9 cellular contexts compared by ENCODE assay signal in the genomic region with DNA sequence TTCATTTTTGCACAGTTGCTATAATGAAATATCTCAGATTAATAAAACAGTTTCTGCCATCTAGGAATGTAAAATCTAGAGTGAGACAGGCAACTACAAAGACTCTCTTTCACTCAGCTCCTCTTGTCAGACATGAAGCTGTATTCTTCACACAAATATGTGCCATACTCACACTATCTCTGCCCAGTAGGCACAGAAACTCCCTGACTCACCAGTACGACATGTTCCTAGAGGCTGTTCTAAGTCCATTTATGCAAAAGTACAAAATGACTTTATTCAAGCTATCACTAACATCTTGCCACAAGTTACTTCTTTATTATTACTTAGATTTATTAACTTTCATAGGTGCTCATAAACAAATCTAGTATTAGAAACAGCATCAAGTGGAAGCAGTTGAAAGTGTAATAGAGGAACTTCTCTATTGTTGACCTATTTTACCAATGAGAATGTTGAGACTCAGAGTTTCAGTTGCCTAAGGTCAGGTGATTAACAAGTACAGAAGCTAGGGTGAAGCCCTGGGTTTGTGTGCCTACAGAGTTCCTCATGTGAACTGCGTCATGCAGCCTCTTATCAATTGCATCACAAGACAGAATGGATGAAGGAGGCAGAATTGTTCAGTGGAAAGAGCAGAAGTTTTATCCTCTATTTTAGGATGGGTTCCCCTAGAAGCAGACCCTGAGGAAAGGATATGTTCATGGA.
DNase-seq lines count a peak whose midpoint lies in the region; ATAC-seq and TF ChIP-seq lines count a peak whose summit lies in the region.
"Had no signal": no experiment of that assay in that cellular context is flagged by ENCODE, and none has a peak within 500 bp of the region (broad histone marks: within the 10 kb centered on the region; RNA-seq: fewer than 3 reads in every experiment).

No MANE protein-coding gene starts in this region.

- no peak for DNase-seq in chondrocyte (ENCODE audit: low spot score)
- DNase-seq in non-pigmented ciliary epithelial cell (ENCODE audit: low read depth), result peak; percentile 44
- no peak for DNase-seq in stimulated activated naive CD8-positive, alpha-beta T cell treated with anti-CD3 and anti-CD28 coated beads, Interleukin-15, Interleukin-2, amounts not matched to agents 100 U/mL and 50 U/mL, for 24 hours
- no peak for DNase-seq in activated CD4-positive, alpha-beta T cell treated with anti-CD3 and anti-CD28 coated beads, Interleukin-2, amount 10 ng/mL, durations not matched to agents 7 days and 5 days
- DNase-seq in HUDEP-2 (lab: John Stamatoyannopoulos, UW; ENCODE audit: unreplicated experiment in 76 of 76), result no peak
- DNase-seq in NCI-H1417 treated with DMSO at 0.1 percent for 48 hours (lab: John Stamatoyannopoulos, UW), result no peak
- DNase-seq: cerebellar nuclear complex had no signal

- no peaks in the 10 kb centered on the region for H3K36me3 Mint-ChIP-seq in chondrocyte (ENCODE audit: low read depth)
- no peaks in the 10 kb centered on the region for H3K36me3 Mint-ChIP-seq in activated CD4-positive, alpha-beta T cell treated with anti-CD3 and anti-CD28 coated beads, Interleukin-2, amount 10 ng/mL, durations not matched to agents 7 days and 5 days (ENCODE audit: low read depth)

- H3K27ac Mint-ChIP-seq in chondrocyte (ENCODE audit: unreplicated experiment), result peak overlapping the region; percentile 81
- no peak overlapping the region for H3K27ac Mint-ChIP-seq in activated CD4-positive, alpha-beta T cell treated with anti-CD3 and anti-CD28 coated beads, Interleukin-2, amount 10 ng/mL, durations not matched to agents 7 days and 5 days

- H3K9me3 Mint-ChIP-seq in chondrocyte (ENCODE audit: low read depth), result peaks cover 10% of the 10 kb centered on the region
- H3K9me3 Mint-ChIP-seq in activated CD4-positive, alpha-beta T cell treated with anti-CD3 and anti-CD28 coated beads, Interleukin-2, amount 10 ng/mL, durations not matched to agents 7 days and 5 days, result no peaks in the 10 kb centered on the region

- TF ChIP-seq CTCF in chondrocyte (IDR thresholded peaks at IDR 0.05), result no peak

- no peaks in the 10 kb centered on the region for H3K27me3 Mint-ChIP-seq in chondrocyte (ENCODE audit: low read depth)
- no peaks in the 10 kb centered on the region for H3K27me3 Mint-ChIP-seq in activated CD4-positive, alpha-beta T cell treated with anti-CD3 and anti-CD28 coated beads, Interleukin-2, amount 10 ng/mL, durations not matched to agents 7 days and 5 days

- POLR2A ChIA-PET in activated CD4-positive, alpha-beta T cell treated with anti-CD3 and anti-CD28 coated beads, Interleukin-2, amount 10 ng/mL, durations not matched to agents 7 days and 5 days (lab: Charles Lee), result interaction anchor here (0.6 kb wide), 1 partner anchor 50 kb away, joined by 3 read pairs; no protein-coding TSS in a partner anchor

- H3K4me1 Mint-ChIP-seq in chondrocyte (ENCODE audit: low read depth), result peaks cover 45% of the 10 kb centered on the region
- H3K4me1 Mint-ChIP-seq in activated CD4-positive, alpha-beta T cell treated with anti-CD3 and anti-CD28 coated beads, Interleukin-2, amount 10 ng/mL, durations not matched to agents 7 days and 5 days, result peaks cover 6% of the 10 kb centered on the region

- ATAC-seq in GM18520 (IDR thresholded peaks at IDR 0.05; ENCODE audit: unreplicated experiment) (peak; percentile 79), HG03442 (IDR thresholded peaks at IDR 0.05; ENCODE audit: unreplicated experiment) (peak; percentile 70)
- ATAC-seq in stimulated activated naive CD8-positive, alpha-beta T cell treated with anti-CD3 and anti-CD28 coated beads, Interleukin-15, Interleukin-2, amounts not matched to agents 100 U/mL and 50 U/mL, for 24 hours, result no peak

- H3K4me3 Mint-ChIP-seq in chondrocyte (ENCODE audit: unreplicated experiment), result no peak overlapping the region
- no peak overlapping the region for H3K4me3 Mint-ChIP-seq in activated CD4-positive, alpha-beta T cell treated with anti-CD3 and anti-CD28 coated beads, Interleukin-2, amount 10 ng/mL, durations not matched to agents 7 days and 5 days

- CTCF ChIA-PET in activated CD4-positive, alpha-beta T cell treated with anti-CD3 and anti-CD28 coated beads, Interleukin-2, amount 10 ng/mL, durations not matched to agents 7 days and 5 days (lab: Charles Lee), result interaction anchor here (1.1 to 1.8 kb wide), 2 partner anchors 10 to 100 kb away, joined by 3 to 5 read pairs; no protein-coding TSS in a partner anchor
